ENCODE assay signal across 21 cellular contexts in the genomic region with DNA sequence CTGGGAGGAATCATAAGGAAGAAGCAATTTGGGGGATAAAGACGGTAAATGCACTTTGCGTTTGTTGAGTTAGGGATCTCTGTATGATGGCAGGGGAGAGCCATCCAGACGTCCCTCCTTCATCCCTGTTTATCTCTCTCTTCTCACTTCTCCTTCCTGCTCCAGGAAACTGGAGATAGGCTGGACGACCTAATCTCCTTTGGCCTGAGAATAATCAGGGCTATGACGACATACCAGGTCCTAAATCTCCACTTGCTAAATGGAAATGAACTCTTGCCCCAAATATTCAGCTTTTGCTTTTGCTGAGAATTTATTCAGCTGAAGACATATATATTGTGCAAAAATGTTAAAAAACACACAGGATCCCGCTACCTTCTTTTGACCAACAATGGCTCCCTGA.
DNase-seq lines count a peak whose midpoint lies in the region; ATAC-seq lines count a peak whose summit lies in the region.
"Had no signal": no experiment of that assay in that cellular context is flagged by ENCODE, and none has a peak within 500 bp of the region (broad histone marks: within the 10 kb centered on the region; RNA-seq: fewer than 3 reads in every experiment).

No MANE protein-coding gene starts in this region.

- H3K27me3 ChIP-seq in ACC112 (ENCODE audit: insufficient read depth, low read length): no peaks in the 10 kb centered on the region
- H3K27me3 ChIP-seq: breast epithelium, testis had no signal

- H3K9me3 ChIP-seq in mesodermal cell (ENCODE audit: control insufficient read depth, low read length): peaks cover 7% of the 10 kb centered on the region
- H3K9me3 ChIP-seq: A549, breast epithelium, psoas muscle, testis had no signal

- ATAC-seq in HG03457 (IDR thresholded peaks at IDR 0.05; ENCODE audit: unreplicated experiment) (no peak), HG02884 (IDR thresholded peaks at IDR 0.05; ENCODE audit: unreplicated experiment) (no peak)
- ATAC-seq: A549; activated T-cell treated with anti-CD3 and anti-CD28 coated beads, Interleukin-2, amount 50 U/mL, for 4 hours; T-cell had no signal

- H3K4me3 Mint-ChIP-seq in activated CD4-positive, alpha-beta memory T cell treated with anti-CD3 and anti-CD28 coated beads for 36 hours: no peak overlapping the region
- H3K4me3 Mint-ChIP-seq: activated naive CD8-positive, alpha-beta T cell; activated T-cell treated with anti-CD3 and anti-CD28 coated beads, Interleukin-2, amount 50 U/mL, for 4 hours; CD8-positive, alpha-beta memory T cell; nephron progenitor cell; T-cell had no signal

- peaks cover 50% of the 10 kb centered on the region for H3K4me1 ChIP-seq in ACC112 (ENCODE audit: control insufficient read depth, insufficient read depth, low read length, unreplicated experiment)
- peaks cover 35% of the 10 kb centered on the region for H3K4me1 ChIP-seq in mesodermal cell (ENCODE audit: control insufficient read depth, insufficient read depth, low read length, poor library complexity, severe bottlenecking)
- H3K4me1 ChIP-seq: A549, psoas muscle had no signal

- H3K27ac ChIP-seq in ACC112 (ENCODE audit: low read depth, low read length): peak overlapping the region; percentile 84
- peak overlapping the region; percentile 8 for H3K27ac ChIP-seq in epithelial cell of prostate
- H3K27ac ChIP-seq in mesodermal cell (ENCODE audit: low read depth, low read length, severe bottlenecking): peak overlapping the region; percentile 51
- H3K27ac ChIP-seq: psoas muscle, testis had no signal

- no peaks in the 10 kb centered on the region for H3K79me2 ChIP-seq in ACC112 (ENCODE audit: control insufficient read depth, insufficient read depth, low read length, unreplicated experiment)

- peaks cover 16% of the 10 kb centered on the region for H3K36me3 Mint-ChIP-seq in activated CD4-positive, alpha-beta memory T cell treated with anti-CD3 and anti-CD28 coated beads for 36 hours
- H3K36me3 Mint-ChIP-seq: T-cell had no signal

- peak overlapping the region; percentile 74 for H2AFZ ChIP-seq in ACC112 (ENCODE audit: low read length, unreplicated experiment)

- peaks cover 36% of the 10 kb centered on the region for H3K4me1 Mint-ChIP-seq in activated CD4-positive, alpha-beta memory T cell treated with anti-CD3 and anti-CD28 coated beads for 36 hours (ENCODE audit: low read depth)

- CTCF ChIA-PET in activated CD4-positive, alpha-beta memory T cell treated with anti-CD3 and anti-CD28 coated beads for 36 hours (lab: Charles Lee): no interaction called here

- 30 to 55% methylated on average over 2 to 3 of the region's 6 CpGs for WGBS in mesodermal cell (ENCODE audit: insufficient coverage in 2 of 2), 2 experiments

- H3K27me3 Mint-ChIP-seq in activated CD4-positive, alpha-beta memory T cell treated with anti-CD3 and anti-CD28 coated beads for 36 hours: peaks cover 9% of the 10 kb centered on the region
- H3K27me3 Mint-ChIP-seq: activated naive CD8-positive, alpha-beta T cell; CD8-positive, alpha-beta memory T cell; T-cell had no signal

- peak; percentile 84 for DNase-seq in NCI-H226
- no peak for DNase-seq in epithelial cell of prostate (ENCODE audit: low read depth, low spot score)
- DNase-seq in posterior vena cava (ENCODE audit: low spot score): no peak
- no peak for DNase-seq in activated CD4-positive, alpha-beta memory T cell treated with anti-CD3 and anti-CD28 coated beads for 36 hours
- DNase-seq: activated CD4-positive, alpha-beta T cell treated with anti-CD3 and anti-CD28 coated beads, Interleukin-2, amount 50 U/mL, for 48 hours; activated T-cell treated with anti-CD3 and anti-CD28 coated beads, Interleukin-2, amount 50 U/mL, for 4 hours; CD8-positive, alpha-beta memory T cell; DMS79 treated with DMSO at 0.1 percent for 48 hours; NCI-H1694; NCI-H446; nephron progenitor cell; T-cell; testis had no signal

- POLR2A ChIA-PET in activated CD4-positive, alpha-beta memory T cell treated with anti-CD3 and anti-CD28 coated beads for 36 hours (lab: Charles Lee): no interaction called here

- H3K36me3 ChIP-seq in ACC112 (ENCODE audit: insufficient read depth, low read length) (no peaks in the 10 kb centered on the region), mesodermal cell (ENCODE audit: control insufficient read depth, insufficient read depth, low read length) (no peaks in the 10 kb centered on the region)
- H3K36me3 ChIP-seq: breast epithelium had no signal

- intact Hi-C loops in posterior vena cava (cut with DNase I): no loop called here
- intact Hi-C loops in activated CD4-positive, alpha-beta memory T cell treated with anti-CD3 and anti-CD28 coated beads for 36 hours (cut with micrococcal nuclease): no loop called here

- no peak overlapping the region for H3K27ac Mint-ChIP-seq in activated CD4-positive, alpha-beta memory T cell treated with anti-CD3 and anti-CD28 coated beads for 36 hours
- H3K27ac Mint-ChIP-seq: activated naive CD8-positive, alpha-beta T cell; nephron progenitor cell; T-cell had no signal

- peaks cover 5% of the 10 kb centered on the region for H3K9me3 Mint-ChIP-seq in activated CD4-positive, alpha-beta memory T cell treated with anti-CD3 and anti-CD28 coated beads for 36 hours
- H3K9me3 Mint-ChIP-seq: nephron progenitor cell had no signal

- H3K4me3 ChIP-seq in ACC112 (ENCODE audit: low read depth, low read length): peak overlapping the region; percentile 42; the same call in 1 of the 2 replicates
- H3K4me3 ChIP-seq in mesodermal cell (ENCODE audit: extremely low read depth, insufficient read depth, low read length, poor library complexity, severe bottlenecking): no peak overlapping the region
- H3K4me3 ChIP-seq: A549, breast epithelium, psoas muscle, testis had no signal

Comparison
In these comparisons a context has a peak if more than half of its experiments do, and no peak if none do; other contexts are left out.
1. H3K27ac ChIP-seq: peak in every context shown above with its lines; median percentile 84 in ACC112; 51 in mesodermal cell; 8 in epithelial cell of prostate.